ENCODE assay signal across 21 cellular contexts in the genomic region with DNA sequence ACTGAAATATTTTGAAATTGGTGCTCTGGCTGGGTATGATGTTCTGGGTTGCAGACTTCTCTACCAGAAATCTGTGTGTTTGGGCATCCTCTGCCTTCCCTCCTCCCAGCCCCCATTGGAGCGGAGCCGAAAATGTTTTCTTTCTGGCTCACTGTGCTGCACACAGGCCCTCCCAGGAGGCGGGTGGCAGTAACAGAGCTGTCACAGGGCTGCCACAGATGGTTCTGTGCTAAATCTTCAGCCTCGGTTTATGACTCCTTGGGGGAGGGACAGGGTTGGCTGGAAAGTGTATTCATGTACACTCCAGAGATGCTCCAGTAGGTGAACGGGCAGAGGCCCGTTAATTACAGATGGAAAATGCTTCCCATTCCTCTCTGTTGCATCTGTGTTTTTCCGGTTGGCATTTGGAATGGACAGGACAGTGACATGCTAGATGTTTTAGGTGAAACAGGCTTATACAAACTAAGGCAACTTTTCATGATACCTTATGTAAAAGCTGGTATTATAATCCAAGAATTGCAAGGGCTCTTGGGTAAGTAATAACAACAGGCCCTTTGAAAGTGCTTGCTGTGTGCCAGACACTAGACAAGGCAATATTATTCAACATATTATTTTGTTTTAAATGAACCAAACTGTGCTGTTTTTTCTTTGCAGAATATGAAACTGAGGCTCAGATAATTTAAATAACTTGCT.
DNase-seq lines count a peak whose midpoint lies in the region; ATAC-seq and TF ChIP-seq lines count a peak whose summit lies in the region.
"Had no signal": no experiment of that assay in that cellular context is flagged by ENCODE, and none has a peak within 500 bp of the region (broad histone marks: within the 10 kb centered on the region; RNA-seq: fewer than 3 reads in every experiment).

No MANE protein-coding gene starts in this region.

- no peak overlapping the region for H3K4me3 ChIP-seq in WERI-Rb-1 (ENCODE audit: low read depth, low read length)
- H3K4me3 ChIP-seq: heart left ventricle, skin epidermis, tibial artery had no signal

- H2BK20ac ChIP-seq in H9 (ENCODE audit: low read depth, low read length, poor library complexity, severe bottlenecking): no peak overlapping the region

- H3K4me1 Mint-ChIP-seq in H9: no peaks in the 10 kb centered on the region
- no peaks in the 10 kb centered on the region for H3K4me1 Mint-ChIP-seq in stimulated activated effector memory CD8-positive, alpha-beta T cell treated with anti-CD3 and anti-CD28 coated beads, Interleukin-12 subunit alpha, Interleukin-12 subunit beta, amount 100 ng/mL, for 72 hours
- H3K4me1 Mint-ChIP-seq: activated CD4-positive, alpha-beta T cell treated with anti-CD3 and anti-CD28 coated beads, Interleukin-2, amount 10 ng/mL, durations not matched to agents 7 days and 5 days; CD4-positive, CD25-positive, alpha-beta regulatory T cell had no signal

- H3K79me1 ChIP-seq in H9 (ENCODE audit: insufficient read depth, low read depth, low read length, poor library complexity, severe bottlenecking): no peaks in the 10 kb centered on the region

- CTCF ChIA-PET in RWPE1 (lab: Yijun Ruan, JAX): no interaction called here

- ATAC-seq in stimulated activated effector memory CD8-positive, alpha-beta T cell treated with anti-CD3 and anti-CD28 coated beads, Interleukin-12 subunit alpha, Interleukin-12 subunit beta, amount 100 ng/mL, for 72 hours: no peak
- ATAC-seq: esophagus mucosa, heart left ventricle, Panc1 had no signal

- H3K18ac ChIP-seq in H9 (ENCODE audit: insufficient read length, low read depth, low read length): no peak overlapping the region

- H3K9me3 ChIP-seq in WERI-Rb-1 (ENCODE audit: severe bottlenecking): no peaks in the 10 kb centered on the region
- no peaks in the 10 kb centered on the region for H3K9me3 ChIP-seq in H9 (ENCODE audit: control insufficient read depth, low read depth, low read length)
- H3K9me3 ChIP-seq: heart left ventricle, tibial artery had no signal

- no peaks in the 10 kb centered on the region for H3K79me2 ChIP-seq in H9 (ENCODE audit: insufficient read depth, low read length)

- H3K27me3 Mint-ChIP-seq in H9 (ENCODE audit: low read depth): no peaks in the 10 kb centered on the region
- H3K27me3 Mint-ChIP-seq: activated CD4-positive, alpha-beta T cell treated with anti-CD3 and anti-CD28 coated beads, Interleukin-2, amount 10 ng/mL, durations not matched to agents 7 days and 5 days; CD4-positive, CD25-positive, alpha-beta regulatory T cell had no signal

- TF ChIP-seq CTCF in WERI-Rb-1 (IDR thresholded peaks at IDR 0.05; ENCODE audit: low read depth, low read length): no peak
- no peak for TF ChIP-seq CTCF in H9 (conservative IDR thresholded peaks at IDR 0.05)
- TF ChIP-seq CTCF in RWPE1 (conservative IDR thresholded peaks at IDR 0.05; ENCODE audit: low read depth): no peak

- no peak overlapping the region for H3K56ac ChIP-seq in H9 (ENCODE audit: insufficient read length, low read depth, low read length)

- POLR2A ChIA-PET in RWPE1 (lab: Yijun Ruan, JAX; ENCODE audit: low non-redundant PET): no interaction called here

- no CpG with 5 or more reads among the region's 7 CpGs for WGBS in H9 (ENCODE audit: extremely low coverage, insufficient read length, low lambda C conversion rate)

- no peak overlapping the region for H3K23ac ChIP-seq in H9 (ENCODE audit: insufficient read length, low read depth, low read length)

- no peaks in the 10 kb centered on the region for H3K23me2 ChIP-seq in H9 (ENCODE audit: insufficient read length, low read depth, low read length, poor library complexity, severe bottlenecking)

- no peak overlapping the region for H4K8ac ChIP-seq in H9 (replicated peaks; ENCODE audit: insufficient read length, low read depth, low read length)

- H3K36me3 ChIP-seq in WERI-Rb-1: peaks cover 14% of the 10 kb centered on the region
- H3K36me3 ChIP-seq: heart left ventricle, tibial artery had no signal

- no peak overlapping the region for H2BK12ac ChIP-seq in H9 (ENCODE audit: insufficient read length, low read depth, low read length)

- H3K36me3 Mint-ChIP-seq in H9 (ENCODE audit: insufficient read depth in 1 of 3, low read depth in 3 of 3): peaks cover 5 to 15% (median 14%) of the 10 kb centered on the region in 3 experiments; a peak in 6 of 7 replicates
- H3K36me3 Mint-ChIP-seq in stimulated activated effector memory CD8-positive, alpha-beta T cell treated with anti-CD3 and anti-CD28 coated beads, Interleukin-12 subunit alpha, Interleukin-12 subunit beta, amount 100 ng/mL, for 72 hours: no peaks in the 10 kb centered on the region
- H3K36me3 Mint-ChIP-seq: CD4-positive, CD25-positive, alpha-beta regulatory T cell had no signal

- no peak overlapping the region for H2BK120ac ChIP-seq in H9 (ENCODE audit: low read depth, low read length, poor library complexity, severe bottlenecking)

- no peak overlapping the region for H2BK5ac ChIP-seq in H9 (ENCODE audit: insufficient read length, low read length)

- no peak overlapping the region for H2AK5ac ChIP-seq in H9 (ENCODE audit: insufficient read length, low read length)

- H3K4me1 ChIP-seq in H9 (ENCODE audit: insufficient read depth, low read length): no peaks in the 10 kb centered on the region
- H3K4me1 ChIP-seq: heart left ventricle had no signal

- no peak overlapping the region for H2BK15ac ChIP-seq in H9 (ENCODE audit: low read depth, low read length)

- no peak overlapping the region for H3K14ac ChIP-seq in H9 (ENCODE audit: insufficient read depth, low read length)

- peak in 12 of 14 donors; percentile 10 to 89 (median 46) for DNase-seq in C1 segment of cervical spinal cord (lab: John Stamatoyannopoulos, UW)
- DNase-seq in WERI-Rb-1: peak; percentile 76
- peak; percentile 60 for DNase-seq in inferior parietal cortex (ENCODE audit: extremely low spot score)
- DNase-seq in putamen (ENCODE audit: low spot score): peak; percentile 26
- no peak for DNase-seq in NOMO-1 treated with DMSO at 0.1 percent for 48 hours (lab: John Stamatoyannopoulos, UW; ENCODE audit: unreplicated experiment)
- DNase-seq in H9: no peak
- no peak for DNase-seq in stimulated activated effector memory CD8-positive, alpha-beta T cell treated with anti-CD3 and anti-CD28 coated beads, Interleukin-12 subunit alpha, Interleukin-12 subunit beta, amount 100 ng/mL, for 72 hours (ENCODE audit: low spot score in 2 of 2)
- DNase-seq in RWPE1 (ENCODE audit: low spot score): no peak
- DNase-seq: activated CD4-positive, alpha-beta T cell treated with anti-CD3 and anti-CD28 coated beads, Interleukin-2, amount 10 ng/mL, durations not matched to agents 7 days and 5 days; activated naive CD4-positive, alpha-beta T cell; CD4-positive, CD25-positive, alpha-beta regulatory T cell; heart left ventricle; mammary epithelial cell; NCI-H2081 treated with DMSO at 0.1 percent for 48 hours; NCI-H526 treated with DMSO at 0.1 percent for 48 hours; stimulated activated CD4-positive, alpha-beta T cell treated with anti-CD3 and anti-CD28 coated beads, Interleukin-4, amount 100 ng/mL, for 24 hours; tibial artery had no signal

- H3K27ac Mint-ChIP-seq in H9: no peak overlapping the region
- no peak overlapping the region for H3K27ac Mint-ChIP-seq in stimulated activated effector memory CD8-positive, alpha-beta T cell treated with anti-CD3 and anti-CD28 coated beads, Interleukin-12 subunit alpha, Interleukin-12 subunit beta, amount 100 ng/mL, for 72 hours
- H3K27ac Mint-ChIP-seq: activated CD4-positive, alpha-beta T cell treated with anti-CD3 and anti-CD28 coated beads, Interleukin-2, amount 10 ng/mL, durations not matched to agents 7 days and 5 days; CD4-positive, CD25-positive, alpha-beta regulatory T cell had no signal

- H3K9ac ChIP-seq in H9 (ENCODE audit: extremely low read depth, insufficient read length, low read length): no peak overlapping the region

- H3K4me2 ChIP-seq in H9 (ENCODE audit: insufficient read depth, insufficient read length, low read length): no peak overlapping the region

- no peak overlapping the region for H3K27ac ChIP-seq in WERI-Rb-1
- no peak overlapping the region for H3K27ac ChIP-seq in H9 (ENCODE audit: insufficient read length, low read depth, low read length)
- H3K27ac ChIP-seq in RWPE1: no peak overlapping the region
- H3K27ac ChIP-seq: heart left ventricle, HL-60, skin epidermis, tibial artery had no signal

- no peaks in the 10 kb centered on the region for H4K20me1 ChIP-seq in H9 (ENCODE audit: control insufficient read depth, insufficient read depth, insufficient read length)

- peaks cover 0 to under 1% of the 10 kb centered on the region in 2 experiments; a peak in 2 of 5 replicates for H3K9me3 Mint-ChIP-seq in H9
- peaks cover 6% of the 10 kb centered on the region for H3K9me3 Mint-ChIP-seq in stimulated activated effector memory CD8-positive, alpha-beta T cell treated with anti-CD3 and anti-CD28 coated beads, Interleukin-12 subunit alpha, Interleukin-12 subunit beta, amount 100 ng/mL, for 72 hours

- no peak overlapping the region for H4K5ac ChIP-seq in H9 (ENCODE audit: insufficient read length, low read depth, low read length)

- no peak overlapping the region for H3K4me3 Mint-ChIP-seq in H9
- H3K4me3 Mint-ChIP-seq in stimulated activated effector memory CD8-positive, alpha-beta T cell treated with anti-CD3 and anti-CD28 coated beads, Interleukin-12 subunit alpha, Interleukin-12 subunit beta, amount 100 ng/mL, for 72 hours: no peak overlapping the region
- H3K4me3 Mint-ChIP-seq: activated CD4-positive, alpha-beta T cell treated with anti-CD3 and anti-CD28 coated beads, Interleukin-2, amount 10 ng/mL, durations not matched to agents 7 days and 5 days; CD4-positive, CD25-positive, alpha-beta regulatory T cell had no signal

- no peak overlapping the region for H3T11ph ChIP-seq in H9 (ENCODE audit: low read length)

- no peaks in the 10 kb centered on the region for H3K27me3 ChIP-seq in WERI-Rb-1 (ENCODE audit: insufficient read depth, low read depth, severe bottlenecking)
- no peaks in the 10 kb centered on the region for H3K27me3 ChIP-seq in H9 (ENCODE audit: insufficient read depth, low read length)
- H3K27me3 ChIP-seq: heart left ventricle, tibial artery had no signal

- no peak overlapping the region for H2AFZ ChIP-seq in H9 (ENCODE audit: low read length)

- H4K91ac ChIP-seq in H9 (ENCODE audit: insufficient read length, low read depth, low read length): no peak overlapping the region

- no peak overlapping the region for H3K4ac ChIP-seq in H9 (ENCODE audit: low read depth, low read length)

Comparison
In these comparisons a context has a peak if more than half of its experiments do, and no peak if none do; other contexts are left out.
1. DNase-seq: peak in C1 segment of cervical spinal cord (12 of 14), WERI-Rb-1 (single experiment), inferior parietal cortex (single experiment) and putamen (single experiment); none in NOMO-1 treated with DMSO at 0.1 percent for 48 hours (single experiment), H9 (single experiment), stimulated activated effector memory CD8-positive, alpha-beta T cell treated with anti-CD3 and anti-CD28 coated beads, Interleukin-12 subunit alpha, Interleukin-12 subunit beta, amount 100 ng/mL, for 72 hours (0 of 2) and RWPE1 (single experiment).